ENCODE assay signal across 1 cellular context in genomic region chr3:38346584-38347410, GRCh38.
TF ChIP-seq lines count a peak whose summit lies in the region.

Gene XYLB, plus strand, starts transcription at chr3:38346785. Its CDS starts 84 bp downstream, at chr3:38346869.

TF ChIP-seq in HepG2, 621 proteins besides CTCF, POLR2A, EP300 and RAD21 (continued from another document and continues in another):
- TF ChIP-seq HNF1B (CRISPR knock-in tag; IDR thresholded peaks at IDR 0.05): peak; percentile 80
- no peak; the same call in 1 of the 2 replicates for TF ChIP-seq CENPBD1 (CRISPR knock-in tag; IDR thresholded peaks at IDR 0.05; ENCODE audit: borderline replicate concordance, low read depth)
- peak; percentile 89; the same call in 1 of the 2 replicates for TF ChIP-seq KAT7 (CRISPR knock-in tag; IDR thresholded peaks at IDR 0.05; ENCODE audit: borderline replicate concordance)
- peak; percentile 96 for TF ChIP-seq ZNF552 (CRISPR knock-in tag; IDR thresholded peaks at IDR 0.05; ENCODE audit: borderline replicate concordance)
- TF ChIP-seq ZFP37 (CRISPR knock-in tag; IDR thresholded peaks at IDR 0.05; ENCODE audit: borderline replicate concordance): peak; percentile 76; the same call in 1 of the 2 replicates
- TF ChIP-seq ZNF746 (CRISPR knock-in tag; IDR thresholded peaks at IDR 0.05): 0 out of 2 replicates have a peak, but pooled peaks have one; percentile 70
- no peak for TF ChIP-seq DBP (CRISPR knock-in tag; IDR thresholded peaks at IDR 0.05; ENCODE audit: not compliant biosample characterization)
- TF ChIP-seq ZSCAN31 (CRISPR knock-in tag; IDR thresholded peaks at IDR 0.05; ENCODE audit: low read depth): peak; percentile 97
- TF ChIP-seq HDAC1 (CRISPR knock-in tag; IDR thresholded peaks at IDR 0.05): peak; percentile 95
- peak; percentile 87 for TF ChIP-seq TOPORS (CRISPR knock-in tag; IDR thresholded peaks at IDR 0.05)
- peak; percentile 79 for TF ChIP-seq HMGXB3 (CRISPR knock-in tag; IDR thresholded peaks at IDR 0.05; ENCODE audit: borderline replicate concordance)
- TF ChIP-seq ZNF639 (CRISPR knock-in tag; conservative IDR thresholded peaks at IDR 0.05): peak; percentile 73; the same call in 1 of the 2 replicates
- TF ChIP-seq POLR2G (IDR thresholded peaks at IDR 0.05; ENCODE audit: low read depth, low read length): peak; percentile 79
- TF ChIP-seq ZNF569 (CRISPR knock-in tag; IDR thresholded peaks at IDR 0.05; ENCODE audit: borderline replicate concordance): no peak
- no peak for TF ChIP-seq SMYD3 (CRISPR knock-in tag; IDR thresholded peaks at IDR 0.05)
- TF ChIP-seq ZZZ3 (CRISPR knock-in tag; IDR thresholded peaks at IDR 0.05; ENCODE audit: borderline replicate concordance): peak; percentile 91
- TF ChIP-seq ZNF501 (CRISPR knock-in tag; IDR thresholded peaks at IDR 0.05): peak; percentile 80
- no peak for TF ChIP-seq MAFK (conservative IDR thresholded peaks at IDR 0.05 in 1 of 2, IDR thresholded peaks at IDR 0.05 in 1 of 2; ENCODE audit: low read length in 2 of 2)
- no peak for TF ChIP-seq SCMH1 (CRISPR knock-in tag; IDR thresholded peaks at IDR 0.05; ENCODE audit: borderline replicate concordance)
- peak; percentile 91; the same call in 1 of the 2 replicates for TF ChIP-seq MEIS1 (CRISPR knock-in tag; IDR thresholded peaks at IDR 0.05; ENCODE audit: borderline replicate concordance)
- TF ChIP-seq MZF1 (CRISPR knock-in tag; IDR thresholded peaks at IDR 0.05; ENCODE audit: borderline replicate concordance): no peak
- TF ChIP-seq THRA (CRISPR knock-in tag; IDR thresholded peaks at IDR 0.05; ENCODE audit: borderline replicate concordance): peak; percentile 50
- TF ChIP-seq ZNF75D (CRISPR knock-in tag; IDR thresholded peaks at IDR 0.05; ENCODE audit: borderline replicate concordance): 0 out of 2 replicates have a peak, but pooled peaks have one; percentile 39
- peak; percentile 49; the same call in 1 of the 2 replicates for TF ChIP-seq FUBP1 (CRISPR knock-in tag; IDR thresholded peaks at IDR 0.05; ENCODE audit: borderline replicate concordance)
- no peak; the same call in 1 of the 2 replicates for TF ChIP-seq HMG20B (CRISPR knock-in tag; conservative IDR thresholded peaks at IDR 0.05)
- peak; percentile 89; the same call in 1 of the 2 replicates for TF ChIP-seq PAX8 (CRISPR knock-in tag; IDR thresholded peaks at IDR 0.05; ENCODE audit: borderline replicate concordance)
- peak; percentile 47; the same call in 1 of the 2 replicates for TF ChIP-seq ZNF275 (CRISPR knock-in tag; IDR thresholded peaks at IDR 0.05; ENCODE audit: borderline replicate concordance)
- peak; percentile 99 for TF ChIP-seq MAX (IDR thresholded peaks at IDR 0.05)
- no peak for TF ChIP-seq ZKSCAN5 (CRISPR knock-in tag; IDR thresholded peaks at IDR 0.05)
- peak; percentile 86 for TF ChIP-seq ZMYM2 (CRISPR knock-in tag; IDR thresholded peaks at IDR 0.05)
- peak; percentile 99; the same call in 1 of the 2 replicates for TF ChIP-seq ZNF337 (CRISPR knock-in tag; IDR thresholded peaks at IDR 0.05; ENCODE audit: borderline replicate concordance, low read depth)
- TF ChIP-seq HOXA9 (CRISPR knock-in tag; IDR thresholded peaks at IDR 0.05; ENCODE audit: borderline replicate concordance): peak; percentile 77
- peak; percentile 91; the same call in 1 of the 2 replicates for TF ChIP-seq ZBTB8A (CRISPR knock-in tag; IDR thresholded peaks at IDR 0.05; ENCODE audit: borderline replicate concordance, low read depth)
- TF ChIP-seq ZNF768 (CRISPR knock-in tag; IDR thresholded peaks at IDR 0.05): peak; percentile 85
- peak; percentile 53; the same call in 1 of the 2 replicates for TF ChIP-seq ZSCAN22 (CRISPR knock-in tag; IDR thresholded peaks at IDR 0.05)
- peak; percentile 71; the same call in 1 of the 2 replicates for TF ChIP-seq ZNF503 (CRISPR knock-in tag; IDR thresholded peaks at IDR 0.05)
- TF ChIP-seq ATF7 (IDR thresholded peaks at IDR 0.05): no peak
- TF ChIP-seq ATF7 (CRISPR knock-in tag; IDR thresholded peaks at IDR 0.05): peak; percentile 84
- TF ChIP-seq NCOA1 (CRISPR knock-in tag; IDR thresholded peaks at IDR 0.05): peak; percentile 86; the same call in 1 of the 2 replicates
- peak; percentile 88 for TF ChIP-seq ZFY (CRISPR knock-in tag; IDR thresholded peaks at IDR 0.05)
- TF ChIP-seq ARNT (IDR thresholded peaks at IDR 0.05): no peak
- TF ChIP-seq SOX5 (CRISPR knock-in tag; IDR thresholded peaks at IDR 0.05; ENCODE audit: borderline replicate concordance): peak; percentile 77
- no peak for TF ChIP-seq ZNF597 (CRISPR knock-in tag; IDR thresholded peaks at IDR 0.05)
